In genomic region chr2:240646061-240646899, GRCh38 we compare ENCODE assay signal across 14 cellular contexts. TPM values are rescaled to one million over a fixed set of nuclear protein-coding genes. Genes with fewer than 3 reads are reported as not detected.
A peak's percentile ranks its signal among the peaks of the same experiment; 100 is the strongest.
DNase-seq lines count a peak whose midpoint lies in the region; ATAC-seq and TF ChIP-seq lines count a peak whose summit lies in the region.
"Had no signal": no experiment of that assay in that cellular context is flagged by ENCODE, and none has a peak within 500 bp of the region (broad histone marks: within the 10 kb centered on the region; RNA-seq: fewer than 3 reads in every experiment).

No MANE protein-coding gene starts in this region.

- peak; percentile 55 for ATAC-seq in T-helper 17 cell
- no peak for ATAC-seq in GM23338
- ATAC-seq: left lung, upper lobe of right lung had no signal

- H3K9me2 ChIP-seq in GM23338 (ENCODE audit: insufficient read depth), result no peaks in the 10 kb centered on the region

- WGBS in esophagus muscularis mucosa, result 78% methylated on average over 34 of the region's 37 CpGs

- H3K4me3 ChIP-seq in esophagus muscularis mucosa (no peak overlapping the region), GM23338 (no peak overlapping the region)
- H3K4me3 ChIP-seq: left lung, upper lobe of right lung had no signal

- H3K27ac ChIP-seq in esophagus muscularis mucosa (replicated peaks in 1 of 4), result no peak overlapping the region
- no peak overlapping the region for H3K27ac ChIP-seq in GM23338 (ENCODE audit: low read depth)
- H3K27ac ChIP-seq: left lung, upper lobe of right lung had no signal

- DNase-seq in NCI-H1105 treated with DMSO at 0.1 percent for 48 hours (lab: John Stamatoyannopoulos, UW) (peak; percentile 9), NCI-H1105 (lab: John Stamatoyannopoulos, UW) (no peak), DMS53 treated with DMSO at 0.1 percent for 48 hours (lab: John Stamatoyannopoulos, UW; ENCODE audit: unreplicated experiment) (peak; percentile 12), T-helper 17 cell (no peak), esophagus muscularis mucosa (ENCODE audit: extremely low spot score) (peak; percentile 87), NAMALWA (ENCODE audit: low spot score) (no peak), AG08395 (ENCODE audit: low spot score) (no peak), GM23338 (ENCODE audit: low spot score) (no peak)
- DNase-seq: activated T-cell treated with anti-CD3 and anti-CD28 coated beads, Interleukin-2, amount 50 U/mL, for 4 hours had no signal

- H3K36me3 ChIP-seq in esophagus muscularis mucosa (no peaks in the 10 kb centered on the region), GM23338 (ENCODE audit: insufficient read depth) (no peaks in the 10 kb centered on the region)
- H3K36me3 ChIP-seq: left lung, upper lobe of right lung had no signal

- H3K4me3 Mint-ChIP-seq in T-helper 17 cell, result no peak overlapping the region
- no peak overlapping the region for H3K4me3 Mint-ChIP-seq in GM23338
- H3K4me3 Mint-ChIP-seq: activated T-cell treated with anti-CD3 and anti-CD28 coated beads, Interleukin-2, amount 50 U/mL, for 4 hours; brain had no signal

- no peak overlapping the region for H2AFZ ChIP-seq in GM23338

- no peak for TF ChIP-seq EP300 in esophagus muscularis mucosa (IDR thresholded peaks at IDR 0.05)

- H3K27ac Mint-ChIP-seq in T-helper 17 cell (no peak overlapping the region), GM23338 (no peak overlapping the region)
- H3K27ac Mint-ChIP-seq: brain had no signal

- H4K20me1 ChIP-seq in GM23338 (replicated peaks; ENCODE audit: insufficient read depth), result no peaks in the 10 kb centered on the region

- intact Hi-C loops in esophagus muscularis mucosa (cut with DNase I), result no loop called here

- H3K79me2 ChIP-seq in GM23338 (replicated peaks; ENCODE audit: insufficient read depth), result no peaks in the 10 kb centered on the region

- no peaks in the 10 kb centered on the region for H3F3A ChIP-seq in GM23338 (replicated peaks; ENCODE audit: low read depth)

- no peaks in the 10 kb centered on the region for H3K9me3 ChIP-seq in T-helper 17 cell (ENCODE audit: control insufficient read depth, low read length, poor library complexity, severe bottlenecking)
- peaks cover 0 to 2% (median 0%) of the 10 kb centered on the region in 4 donors for H3K9me3 ChIP-seq in esophagus muscularis mucosa
- H3K9me3 ChIP-seq: upper lobe of right lung had no signal

- H3K36me3 Mint-ChIP-seq in T-helper 17 cell (ENCODE audit: low read depth), result no peaks in the 10 kb centered on the region
- H3K36me3 Mint-ChIP-seq in GM23338 (ENCODE audit: low read depth), result no peaks in the 10 kb centered on the region
- H3K36me3 Mint-ChIP-seq: brain, IgD-negative memory B cell had no signal

- no peaks in the 10 kb centered on the region for H3K4me1 ChIP-seq in esophagus muscularis mucosa
- no peaks in the 10 kb centered on the region for H3K4me1 ChIP-seq in GM23338 (ENCODE audit: insufficient read depth)
- H3K4me1 ChIP-seq: left lung, upper lobe of right lung had no signal

- TF ChIP-seq CTCF in esophagus muscularis mucosa (IDR thresholded peaks at IDR 0.05), result no peak
- TF ChIP-seq CTCF in GM23338 (conservative IDR thresholded peaks at IDR 0.05; ENCODE audit: low read depth in 2 of 2), result no peak

- peaks cover 0 to 93% (median 3%) of the 10 kb centered on the region in 4 donors for H3K27me3 ChIP-seq in esophagus muscularis mucosa
- H3K27me3 ChIP-seq in GM23338 (ENCODE audit: insufficient read depth), result no peaks in the 10 kb centered on the region

- TF ChIP-seq POLR2A in esophagus muscularis mucosa (IDR thresholded peaks at IDR 0.05; ENCODE audit: low read depth), result no peak

- H3K27me3 Mint-ChIP-seq in T-helper 17 cell, result peaks cover 36% of the 10 kb centered on the region
- peaks cover 13% of the 10 kb centered on the region for H3K27me3 Mint-ChIP-seq in GM23338 (ENCODE audit: insufficient read depth, low read depth, poor library complexity)

- no peak overlapping the region for H3K4me2 ChIP-seq in GM23338

- H3K4me1 Mint-ChIP-seq in T-helper 17 cell (no peaks in the 10 kb centered on the region), GM23338 (peaks cover 10% of the 10 kb centered on the region)

- H3K9me3 Mint-ChIP-seq in GM23338, result no peaks in the 10 kb centered on the region
- H3K9me3 Mint-ChIP-seq: activated T-cell treated with anti-CD3 and anti-CD28 coated beads, Interleukin-2, amount 50 U/mL, for 4 hours; IgD-negative memory B cell had no signal

TF ChIP-seq in GM23338, 12 proteins besides CTCF, POLR2A, EP300 and RAD21 (continues in another document):
- TF ChIP-seq REST (IDR thresholded peaks at IDR 0.05; ENCODE audit: unreplicated experiment), result no peak
- TF ChIP-seq STAT1 (IDR thresholded peaks at IDR 0.05; ENCODE audit: unreplicated experiment), result no peak

RNA-seq across cellular contexts. Expression of gene GPR35, which starts 21.0 kb away (rescaled TPM):
- total RNA-seq in T-helper 17 cell (10 to 100 TPM in 1 of 2 donors, 1 to 10 TPM in 1; 5.4 to 14.4 TPM), esophagus muscularis mucosa (1 to 10 TPM; 1.8 to 4.0 (median 2.2) TPM)
- 0.39 TPM in 1 of 2 replicates, not detected in the other for total RNA-seq in GM23338 (2014; rRNA removed; shearing (Covaris generic))
- 0.21 TPM in 1 of 2 replicates, not detected in the other for polyA plus RNA-seq in GM23338 (2016; fragmentation: Nextera tagmentation; extraction: Ambion mirVana)
- polyA plus RNA-seq: IgD-negative memory B cell had no signal

RNA-seq across cellular contexts. Expression of gene AQP12B, which starts 36.4 kb away (rescaled TPM):
- not detected for total RNA-seq in T-helper 17 cell
- not detected for total RNA-seq in esophagus muscularis mucosa
- total RNA-seq in GM23338 (2014; rRNA removed; shearing (Covaris generic)), result not detected in 2 replicates
- polyA plus RNA-seq in GM23338 (2016; fragmentation: Nextera tagmentation; extraction: Ambion mirVana), result not detected in 2 replicates
- total RNA-seq: activated T-cell treated with anti-CD3 and anti-CD28 coated beads, Interleukin-2, amount 50 U/mL, for 4 hours; left lung; T-helper 2 cell treated with Interferon-gamma antibody and Interleukin-4, amounts not matched to agents 100 ng/mL and 5 ng/mL, for 36 hours; upper lobe of right lung had no signal
- polyA plus RNA-seq: IgD-negative memory B cell had no signal

RNA-seq across cellular contexts. Expression of gene AQP12A, which starts 45.4 kb away (rescaled TPM):
- not detected for total RNA-seq in T-helper 17 cell
- total RNA-seq in esophagus muscularis mucosa, result not detected
- total RNA-seq in GM23338 (2014; rRNA removed; shearing (Covaris generic)), result not detected in 2 replicates
- not detected in 2 replicates for polyA plus RNA-seq in GM23338 (2016; fragmentation: Nextera tagmentation; extraction: Ambion mirVana)
- total RNA-seq: activated T-cell treated with anti-CD3 and anti-CD28 coated beads, Interleukin-2, amount 50 U/mL, for 4 hours; left lung; T-helper 2 cell treated with Interferon-gamma antibody and Interleukin-4, amounts not matched to agents 100 ng/mL and 5 ng/mL, for 36 hours; upper lobe of right lung had no signal
- polyA plus RNA-seq: IgD-negative memory B cell had no signal

RNA-seq across cellular contexts. Expression of gene CAPN10, which starts 59.7 kb away (rescaled TPM):
- total RNA-seq in T-helper 17 cell, result 10 to 100 TPM; 64.2 to 82.9 TPM
- total RNA-seq in esophagus muscularis mucosa, result 10 to 100 TPM; 16.7 to 29.2 (median 19.6) TPM
- total RNA-seq in GM23338 (2014; rRNA removed; shearing (Covaris generic)), result 47.0 and 59.8 TPM in 2 replicates
- 30.2 and 31.7 TPM in 2 replicates for polyA plus RNA-seq in GM23338 (2016; fragmentation: Nextera tagmentation; extraction: Ambion mirVana)

Comparison
In these comparisons a context has a peak if more than half of its experiments do, and no peak if none do; other contexts are left out.
1. DNase-seq: peak in NCI-H1105 treated with DMSO at 0.1 percent for 48 hours (single experiment), DMS53 treated with DMSO at 0.1 percent for 48 hours (single experiment) and esophagus muscularis mucosa (single experiment); none in NCI-H1105 (single experiment), T-helper 17 cell (0 of 3), NAMALWA (single experiment), AG08395 (single experiment) and GM23338 (single experiment).